In the genomic region with DNA sequence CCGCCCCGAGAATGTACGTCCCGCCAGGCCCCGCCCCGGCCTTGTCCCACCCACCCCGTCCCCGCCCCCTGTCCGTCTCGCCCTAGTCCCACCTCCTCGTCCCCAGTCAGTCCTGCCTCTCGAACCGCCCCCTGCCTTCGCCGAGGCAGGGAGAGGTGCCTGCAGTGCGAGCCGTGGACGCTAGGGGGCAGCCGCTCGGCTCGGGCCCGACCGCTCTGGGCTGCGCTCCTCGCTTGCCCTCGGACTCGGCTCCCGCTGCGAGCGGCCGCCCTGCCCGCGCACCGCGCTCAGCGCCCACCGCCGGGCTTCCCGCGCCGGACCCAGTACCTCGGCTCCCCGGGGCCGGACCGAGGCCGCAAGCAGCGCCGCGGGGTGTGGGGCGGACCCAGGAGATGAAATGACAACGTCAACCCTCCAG, we compare ENCODE assay signal across 8 cellular contexts. TPM values are rescaled to one million over a fixed set of nuclear protein-coding genes. Genes with fewer than 3 reads are reported as not detected.
DNase-seq lines count a peak whose midpoint lies in the region; ATAC-seq and TF ChIP-seq lines count a peak whose summit lies in the region.

A gene (plus strand): TSS at position 236 of the 418 bp plus-strand sequence. CDS start 162 bp downstream, at position 398.

- H3K9me3 ChIP-seq in uterus = no peaks in the 10 kb centered on the region

- H3K36me3 Mint-ChIP-seq in T-helper 1 cell treated with Interleukin-12 subunit alpha and Interleukin-12 subunit beta and Interleukin-4 antibody, amounts not matched to agents 30 μg/mL and 1 μg/mL, for 36 hours (ENCODE audit: low read depth) = peaks cover 19% of the 10 kb centered on the region

- peak; percentile 89 for TF ChIP-seq POLR2A in GM15510 (IDR thresholded peaks at IDR 0.05; ENCODE audit: borderline replicate concordance, extremely low read depth, insufficient read length)
- TF ChIP-seq POLR2A in uterus (IDR thresholded peaks at IDR 0.05) = peak in 1 of 2 donors; percentile 72

- TF ChIP-seq CTCF in uterus (IDR thresholded peaks at IDR 0.05) = peak; percentile 91 to 98 (median 96)

- H3K4me3 ChIP-seq in uterus = peak within 1 kb of the TSS; percentile 87 to 96

- intact Hi-C loops in left ventricle myocardium superior (cut with micrococcal nuclease) = no loop called here
- intact Hi-C loops in uterus (cut with DNase I; ENCODE audit: low total_unique reads) = no loop called here

- ATAC-seq in HG02885 (IDR thresholded peaks at IDR 0.05; ENCODE audit: poor library complexity, unreplicated experiment) = peak; percentile 94
- peak; percentile 94 for ATAC-seq in left ventricle myocardium superior

- H3K27me3 Mint-ChIP-seq in T-helper 1 cell treated with Interleukin-12 subunit alpha and Interleukin-12 subunit beta and Interleukin-4 antibody, amounts not matched to agents 30 μg/mL and 1 μg/mL, for 36 hours (ENCODE audit: low read depth) = no peaks in the 10 kb centered on the region

- H3K4me1 Mint-ChIP-seq in T-helper 1 cell treated with Interleukin-12 subunit alpha and Interleukin-12 subunit beta and Interleukin-4 antibody, amounts not matched to agents 30 μg/mL and 1 μg/mL, for 36 hours (ENCODE audit: low read depth) = peaks cover 24% of the 10 kb centered on the region

- DNase-seq in NCI-H1694 (lab: John Stamatoyannopoulos, UW) (peak; percentile 83), amygdala (lab: John Stamatoyannopoulos, UW) (peak; percentile 40 to 98 (median 94)), left ventricle myocardium superior (peak; percentile 97), pulmonary artery endothelial cell (ENCODE audit: low read depth, low spot score) (peak; percentile 87), uterus (peak; percentile 96 to 98)

- H3K9me3 Mint-ChIP-seq in T-helper 1 cell treated with Interleukin-12 subunit alpha and Interleukin-12 subunit beta and Interleukin-4 antibody, amounts not matched to agents 30 μg/mL and 1 μg/mL, for 36 hours = no peaks in the 10 kb centered on the region

- no peaks in the 10 kb centered on the region for H3K27me3 ChIP-seq in uterus

- peaks cover 5 to 6% of the 10 kb centered on the region in 2 donors for H3K4me1 ChIP-seq in uterus

- peak within 1 kb of the TSS; percentile 100 for H3K4me3 Mint-ChIP-seq in T-helper 1 cell treated with Interleukin-12 subunit alpha and Interleukin-12 subunit beta and Interleukin-4 antibody, amounts not matched to agents 30 μg/mL and 1 μg/mL, for 36 hours

- peak within 1 kb of the TSS; percentile 96 for H3K27ac Mint-ChIP-seq in T-helper 1 cell treated with Interleukin-12 subunit alpha and Interleukin-12 subunit beta and Interleukin-4 antibody, amounts not matched to agents 30 μg/mL and 1 μg/mL, for 36 hours

- no peaks in the 10 kb centered on the region for H3K36me3 ChIP-seq in uterus

- H3K27ac ChIP-seq in uterus = peak within 1 kb of the TSS; percentile 80 to 86

RNA-seq across cellular contexts. Expression of the gene that starts here (rescaled TPM):
- total RNA-seq in left ventricle myocardium superior = 30.3 TPM
- total RNA-seq in pulmonary artery endothelial cell = 44.9 and 51.5 TPM in 2 replicates
- total RNA-seq in uterus = 10 to 100 TPM; 14.6 to 39.5 (median 25.0) TPM

Comparison
In these comparisons a context has a peak if more than half of its experiments do, and no peak if none do; other contexts are left out.
1. Peak in every context shown above with its lines: DNase-seq, ATAC-seq, H3K4me3 ChIP-seq and H3K27ac ChIP-seq.